8 cellular contexts compared by ENCODE assay signal in genomic region chr6:119349341-119350201, GRCh38. TPM values are rescaled to one million over a fixed set of nuclear protein-coding genes. Genes with fewer than 3 reads are reported as not detected.
DNase-seq lines count a peak whose midpoint lies in the region; ATAC-seq, FAIRE-seq and TF ChIP-seq lines count a peak whose summit lies in the region.

Gene MAN1A1, minus strand, starts transcription at chr6:119349761. Its CDS starts 696 bp downstream, at chr6:119349065.

- no peak for TF ChIP-seq EP300 in A549 (IDR thresholded peaks at IDR 0.05)

- peak within 1 kb of the TSS; percentile 92 for H3K27ac Mint-ChIP-seq in central memory CD8-positive, alpha-beta T cell (ENCODE audit: low read depth)

- no peaks in the 10 kb centered on the region for H3K27me3 Mint-ChIP-seq in central memory CD8-positive, alpha-beta T cell

- no peaks in the 10 kb centered on the region for H3K9me3 Mint-ChIP-seq in central memory CD8-positive, alpha-beta T cell

- TF ChIP-seq POLR2A in A549 (IDR thresholded peaks at IDR 0.05; ENCODE audit: low read length), result no peak

- peaks cover 2% of the 10 kb centered on the region for H3K27me3 ChIP-seq in kidney epithelial cell (ENCODE audit: control insufficient read depth, insufficient read depth, low read length)

- H3K4me1 Mint-ChIP-seq in central memory CD8-positive, alpha-beta T cell, result peaks cover 47% of the 10 kb centered on the region

- POLR2A ChIA-PET in A549 (lab: Yijun Ruan, JAX), result no interaction called here

- CTCF ChIA-PET in A549 (lab: Yijun Ruan, JAX), result interaction anchor here (2.0 kb wide), 1 partner anchor 16 kb away, joined by 5 read pairs; no protein-coding TSS in a partner anchor

- H3K9me3 ChIP-seq in A549, result no peaks in the 10 kb centered on the region

- DNase-seq in A549 (ENCODE audit: low read depth in 1 of 2, low spot score in 1 of 2) (peak; percentile 6 to 62), NCI-H226 (peak; percentile 75), kidney epithelial cell (ENCODE audit: low read depth) (no peak)
- DNase-seq in central memory CD8-positive, alpha-beta T cell (ENCODE audit: low spot score in 2 of 2), result peak; percentile 83 to 86
- DNase-seq in stimulated activated CD4-positive, alpha-beta T cell treated with anti-CD3 and anti-CD28 coated beads, Interleukin-15, amount 100 ng/mL, for 48 hours (ENCODE audit: low read depth in 2 of 2), result peak; percentile 73 to 86

- ATAC-seq in A549 (peak; percentile 81 to 93), GM18517 (IDR thresholded peaks at IDR 0.05; ENCODE audit: unreplicated experiment) (peak; percentile 63), HG03039 (IDR thresholded peaks at IDR 0.05; ENCODE audit: unreplicated experiment) (peak; percentile 78)
- peak; percentile 89 to 92 for ATAC-seq in activated CD4-positive, CD25-positive, alpha-beta regulatory T cell treated with anti-CD3 and anti-CD28 coated beads, Interleukin-2, amount 50 U/mL, for 24 hours
- peak; percentile 87 for ATAC-seq in central memory CD8-positive, alpha-beta T cell (replicated peaks; ENCODE audit: extremely low read depth, poor library complexity, severe bottlenecking)

- H3K4me3 ChIP-seq in A549 (peak within 1 kb of the TSS; percentile 51), kidney epithelial cell (ENCODE audit: low read depth, low read length) (peak within 1 kb of the TSS; percentile 81)

- FAIRE-seq in A549 (lab: Jason Lieb, UNC), result no peak

- H3K27ac ChIP-seq in A549, result peak within 1 kb of the TSS in 1 of 2 experiments; percentile 62; a peak in 1 of 6 replicates

- no peaks in the 10 kb centered on the region for H3K36me3 ChIP-seq in kidney epithelial cell (ENCODE audit: control insufficient read depth, insufficient read depth, low read length)

- H3K4me2 ChIP-seq in A549, result peak within 1 kb of the TSS; percentile 99

- 10% methylated on average over 2 of the region's 106 CpGs for WGBS in A549 (ENCODE audit: missing lambda C conversion rate)

- peak within 1 kb of the TSS; percentile 85 for H3K4me3 Mint-ChIP-seq in central memory CD8-positive, alpha-beta T cell

- TF ChIP-seq CTCF in A549 (IDR thresholded peaks at IDR 0.05) (no peak), kidney epithelial cell (IDR thresholded peaks at IDR 0.05; ENCODE audit: insufficient read depth, low read length, poor library complexity, severe bottlenecking) (no peak)

- TF ChIP-seq RAD21 in A549 (conservative IDR thresholded peaks at IDR 0.05 in 1 of 2, IDR thresholded peaks at IDR 0.05 in 1 of 2), result no peak

- H3K36me3 Mint-ChIP-seq in central memory CD8-positive, alpha-beta T cell (ENCODE audit: insufficient read depth), result peaks cover 13% of the 10 kb centered on the region

- peaks cover 17% of the 10 kb centered on the region; the same call in 2 of the 3 replicates for H3K4me1 ChIP-seq in A549

TF ChIP-seq in A549, 52 proteins besides CTCF, POLR2A, EP300 and RAD21:
- TF ChIP-seq ELK1 (IDR thresholded peaks at IDR 0.05; ENCODE audit: low read depth, low read length), result no peak
- no peak for TF ChIP-seq EHF (CRISPR knock-in tag; IDR thresholded peaks at IDR 0.05)
- no peak for TF ChIP-seq FOSB (CRISPR knock-in tag; IDR thresholded peaks at IDR 0.05)
- TF ChIP-seq CBX2 (IDR thresholded peaks at IDR 0.05; ENCODE audit: borderline replicate concordance, low read depth), result no peak
- TF ChIP-seq ZSCAN20 (CRISPR knock-in tag; IDR thresholded peaks at IDR 0.05), result no peak
- no peak for TF ChIP-seq JUNB (IDR thresholded peaks at IDR 0.05)
- no peak for TF ChIP-seq RCOR1 (IDR thresholded peaks at IDR 0.05; ENCODE audit: low read depth, low read length)
- no peak for TF ChIP-seq ZFP36 (IDR thresholded peaks at IDR 0.05; ENCODE audit: borderline replicate concordance, partially characterized antibody)
- no peak for TF ChIP-seq SREBF2 (IDR thresholded peaks at IDR 0.05)
- no peak for TF ChIP-seq NR3C1 (IDR thresholded peaks at IDR 0.05)
- TF ChIP-seq PHF8 (IDR thresholded peaks at IDR 0.05; ENCODE audit: borderline replicate concordance, low read depth), result no peak

RNA-seq across cellular contexts. Expression of gene MAN1A1, which starts in this region (rescaled TPM):
- polyA plus RNA-seq in A549 (2011; rRNA removed), result 0.04 and 0.05 TPM in 2 replicates
- polyA plus RNA-seq in A549 (2012; cell fraction: cytosol; rRNA removed), result 0.01 TPM in 2 replicates
- polyA plus RNA-seq in A549 (2012; cell fraction: nucleus; rRNA removed), result 0.01 and 0.02 TPM in 2 replicates
- polyA plus RNA-seq in A549 (2017; fragmentation: RNase III; extraction: RNeasy Plus Mini Kit Qiagen cat#74134 plus additional on column Dnase treatment), result 0.01 TPM in 2 of 3 replicates, not detected in the other
- 0.05 TPM in 1 of 2 replicates, not detected in the other for polyA minus RNA-seq in A549 (2011; rRNA and poly(A)+ RNA removed)
- total RNA-seq in kidney epithelial cell, result 11.0 and 15.0 TPM in 2 replicates

Comparison
In these comparisons a context has a peak if more than half of its experiments do, and no peak if none do; other contexts are left out.
1. Peak in DNase-seq, ATAC-seq, H3K4me3 ChIP-seq and H3K4me2 ChIP-seq in A549; RNA of the gene not detected or under 1 TPM.